Comparison of ENCODE assay signal across 1 cellular context in genomic region chr7:2956526-2957368, GRCh38.
TF ChIP-seq lines count a peak whose summit lies in the region.

No MANE protein-coding gene starts in this region.

TF ChIP-seq in K562, 482 proteins besides CTCF, POLR2A, EP300 and RAD21 (continued from another document and continues in another):
- TF ChIP-seq ZBTB49 (CRISPR knock-in tag; IDR thresholded peaks at IDR 0.05; ENCODE audit: borderline replicate concordance): no peak
- peak; percentile 79 for TF ChIP-seq POLR2H (tag; IDR thresholded peaks at IDR 0.05; ENCODE audit: low read depth)
- TF ChIP-seq IRF2 (CRISPR knock-in tag; IDR thresholded peaks at IDR 0.05): no peak
- TF ChIP-seq KHSRP (IDR thresholded peaks at IDR 0.05): no peak
- 0 out of 2 replicates have a peak, but pooled peaks have one; percentile 35 for TF ChIP-seq ERF (CRISPR knock-in tag; IDR thresholded peaks at IDR 0.05)
- TF ChIP-seq ZNF766 (CRISPR knock-in tag; conservative IDR thresholded peaks at IDR 0.05): peak; percentile 94
- TF ChIP-seq BHLHE40 (IDR thresholded peaks at IDR 0.05; ENCODE audit: low read length): no peak
- TF ChIP-seq BRCA1 (IDR thresholded peaks at IDR 0.05): no peak
- TF ChIP-seq BRCA1 (CRISPR knock-in tag; IDR thresholded peaks at IDR 0.05): no peak
- TF ChIP-seq ZBTB9 (CRISPR knock-in tag; IDR thresholded peaks at IDR 0.05): peak; percentile 75
- TF ChIP-seq CGGBP1 (CRISPR knock-in tag; IDR thresholded peaks at IDR 0.05): no peak
- peak; percentile 89 for TF ChIP-seq NFXL1 (CRISPR knock-in tag; IDR thresholded peaks at IDR 0.05)
- peak; percentile 51; the same call in 1 of the 2 replicates for TF ChIP-seq ATF7 (IDR thresholded peaks at IDR 0.05)
- no peak for TF ChIP-seq ZNF699 (CRISPR knock-in tag; IDR thresholded peaks at IDR 0.05; ENCODE audit: insufficient replicate concordance)
- no peak for TF ChIP-seq BRF2 (IDR thresholded peaks at IDR 0.05; ENCODE audit: borderline replicate concordance, insufficient read depth, insufficient read length)
- TF ChIP-seq YY1 (IDR thresholded peaks at IDR 0.05; ENCODE audit: borderline replicate concordance in 1 of 3, control insufficient read depth in 1 of 3, extremely low read depth in 1 of 3, insufficient read depth in 3 of 3, insufficient read length in 1 of 3, insufficient replicate concordance in 2 of 3, low read depth in 1 of 3, low read length in 2 of 3): peak in 1 of 3 experiments; percentile 44
- no peak for TF ChIP-seq MYBL2 (IDR thresholded peaks at IDR 0.05; ENCODE audit: low read depth)
- no peak for TF ChIP-seq MYBL2 (CRISPR knock-in tag; IDR thresholded peaks at IDR 0.05; ENCODE audit: borderline replicate concordance)
- no peak for TF ChIP-seq STAG1 (CRISPR knock-in tag; IDR thresholded peaks at IDR 0.05; ENCODE audit: borderline replicate concordance)
- no peak for TF ChIP-seq TAF9B (IDR thresholded peaks at IDR 0.05; ENCODE audit: partially characterized antibody)
- TF ChIP-seq HDAC2 (IDR thresholded peaks at IDR 0.05): 0 out of 2 replicates have a peak, but pooled peaks have one; percentile 18
- TF ChIP-seq MAFG (tag; conservative IDR thresholded peaks at IDR 0.05): peak; percentile 92
- no peak for TF ChIP-seq SRSF9 (IDR thresholded peaks at IDR 0.05; ENCODE audit: borderline replicate concordance, low read depth, low read length)
- TF ChIP-seq ZNF518B (CRISPR knock-in tag; IDR thresholded peaks at IDR 0.05): no peak
- peak; percentile 86 for TF ChIP-seq HINFP (tag; conservative IDR thresholded peaks at IDR 0.05; ENCODE audit: low read depth)
- no peak for TF ChIP-seq ZNF717 (CRISPR knock-in tag; IDR thresholded peaks at IDR 0.05)
- no peak for TF ChIP-seq CEBPZ (IDR thresholded peaks at IDR 0.05; ENCODE audit: borderline replicate concordance, low read depth, low read length)
- peak; percentile 79 for TF ChIP-seq ARID1B (IDR thresholded peaks at IDR 0.05)
- no peak for TF ChIP-seq MCM2 (IDR thresholded peaks at IDR 0.05; ENCODE audit: low read depth)
- no peak for TF ChIP-seq MIER1 (IDR thresholded peaks at IDR 0.05; ENCODE audit: low read depth)
- TF ChIP-seq FOXA3 (CRISPR knock-in tag; conservative IDR thresholded peaks at IDR 0.05 in 1 of 2, IDR thresholded peaks at IDR 0.05 in 1 of 2): no peak
- TF ChIP-seq CHD7 (IDR thresholded peaks at IDR 0.05; ENCODE audit: low read depth, low read length): no peak
